Comparison of ENCODE assay signal across 21 cellular contexts in genomic region chr3:162491957-162492356, GRCh38.
A peak's percentile ranks its signal among the peaks of the same experiment; 100 is the strongest.
DNase-seq lines count a peak whose midpoint lies in the region; ATAC-seq and TF ChIP-seq lines count a peak whose summit lies in the region.
"Had no signal": no experiment of that assay in that cellular context is flagged by ENCODE, and none has a peak within 500 bp of the region (broad histone marks: within the 10 kb centered on the region; RNA-seq: fewer than 3 reads in every experiment).

No MANE protein-coding gene starts in this region.

- H3K4me3 ChIP-seq in epithelial cell of esophagus (ENCODE audit: low read length) (no peak overlapping the region), skeletal muscle cell (ENCODE audit: low read depth, low read length) (no peak overlapping the region), WERI-Rb-1 (ENCODE audit: low read depth, low read length) (no peak overlapping the region)
- H3K4me3 ChIP-seq: lung, PC-9, stomach had no signal

- TF ChIP-seq CTCF in epithelial cell of esophagus (IDR thresholded peaks at IDR 0.05; ENCODE audit: insufficient read depth, low read depth, low read length, missing control alignments) (no peak), WERI-Rb-1 (IDR thresholded peaks at IDR 0.05; ENCODE audit: low read depth, low read length) (no peak)

- no peak overlapping the region for H3K27ac ChIP-seq in WERI-Rb-1
- H3K27ac ChIP-seq: PC-9, stomach had no signal

- no peaks in the 10 kb centered on the region for H3K36me3 ChIP-seq in WERI-Rb-1
- H3K36me3 ChIP-seq: BE2C, stomach had no signal

- H3K9me3 ChIP-seq in WERI-Rb-1 (ENCODE audit: severe bottlenecking), result peaks cover 3% of the 10 kb centered on the region
- H3K9me3 ChIP-seq: BE2C had no signal

- peak; percentile 4 for DNase-seq in GM03348 (ENCODE audit: low spot score)
- DNase-seq in LHCN-M2 (ENCODE audit: low read depth), result peak; percentile 25
- peak; percentile 24 for DNase-seq in epithelial cell of esophagus (ENCODE audit: low read depth)
- peak; percentile 16 for DNase-seq in skeletal muscle cell (ENCODE audit: low read depth)
- no peak for DNase-seq in NCI-H2196 treated with DMSO at 0.1 percent for 48 hours (lab: John Stamatoyannopoulos, UW; ENCODE audit: unreplicated experiment)
- no peak for DNase-seq in WERI-Rb-1
- DNase-seq: activated CD4-positive, CD25-positive, alpha-beta regulatory T cell treated with anti-CD3 and anti-CD28 coated beads, Interleukin-2, amount 50 U/mL, for 72 hours; activated naive CD4-positive, alpha-beta T cell treated with anti-CD3 and anti-CD28 coated beads for 36 hours; activated T-cell treated with anti-CD3 and anti-CD28 coated beads, Interleukin-2, amount 50 U/mL, for 4 hours; BE2C; Calu3; cortex of kidney; kidney; MM.1S; NCI-H345; nucleus accumbens; PC-9; stimulated activated CD4-positive, alpha-beta T cell treated with anti-CD3 and anti-CD28 coated beads, Interleukin-12 subunit alpha, Interleukin-12 subunit beta, amount 100 ng/mL, for 4 hours; stomach had no signal

- H3K27me3 ChIP-seq in WERI-Rb-1 (ENCODE audit: insufficient read depth, low read depth, severe bottlenecking), result no peaks in the 10 kb centered on the region
- H3K27me3 ChIP-seq: BE2C, stomach had no signal

- no peak for ATAC-seq in GM19467 (IDR thresholded peaks at IDR 0.05; ENCODE audit: unreplicated experiment)
- ATAC-seq: activated T-cell treated with anti-CD3 and anti-CD28 coated beads, Interleukin-2, amount 50 U/mL, for 4 hours had no signal

Comparison
In these comparisons a context has a peak if more than half of its experiments do, and no peak if none do; other contexts are left out.
1. DNase-seq: peak in GM03348 (single experiment), LHCN-M2 (single experiment), epithelial cell of esophagus (single experiment) and skeletal muscle cell (single experiment); none in NCI-H2196 treated with DMSO at 0.1 percent for 48 hours (single experiment) and WERI-Rb-1 (single experiment).